In the genomic region with DNA sequence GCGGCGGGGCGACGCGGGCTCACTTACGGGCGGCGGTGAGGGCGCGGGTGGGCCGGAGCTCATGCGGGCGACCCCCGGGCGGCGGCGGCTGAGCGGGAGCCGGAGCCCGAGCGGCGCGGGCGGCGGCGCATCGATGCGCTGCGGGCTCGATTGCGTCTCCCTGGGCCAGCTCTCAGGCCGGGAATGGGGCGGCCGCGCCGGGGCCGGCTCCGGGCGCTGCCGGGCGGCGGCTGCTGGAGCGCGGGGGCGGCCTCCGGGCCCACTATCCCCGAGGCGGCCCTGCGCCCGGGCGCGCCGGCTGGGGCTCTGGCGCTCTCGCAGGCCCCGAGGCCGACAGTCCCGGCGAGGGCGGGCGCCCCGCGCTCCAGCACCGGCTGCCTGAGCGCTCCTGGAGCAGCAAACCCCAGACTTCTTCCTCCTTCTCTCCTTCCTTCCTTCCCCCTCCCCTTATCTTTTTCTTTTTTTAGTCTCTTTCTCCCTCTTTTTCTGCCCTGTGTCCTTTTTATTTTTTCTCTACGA, we compare ENCODE assay signal across 8 cellular contexts. TPM values are rescaled to one million over a fixed set of nuclear protein-coding genes. Genes with fewer than 3 reads are reported as not detected.
DNase-seq lines count a peak whose midpoint lies in the region; ATAC-seq, FAIRE-seq and TF ChIP-seq lines count a peak whose summit lies in the region.

No MANE protein-coding gene starts in this region.

- H3K36me3 ChIP-seq in BJ (ENCODE audit: control insufficient read depth, insufficient read depth, low read length) (no peaks in the 10 kb centered on the region; the same call in 1 of the 2 replicates), HUES6 (ENCODE audit: control insufficient read depth, insufficient read depth, low read length) (no peaks in the 10 kb centered on the region)

- peaks cover 57% of the 10 kb centered on the region for H3K27me3 Mint-ChIP-seq in activated naive CD4-positive, alpha-beta T cell treated with anti-CD3 and anti-CD28 coated beads for 36 hours (ENCODE audit: low read depth)
- peaks cover 66% of the 10 kb centered on the region for H3K27me3 Mint-ChIP-seq in nephron progenitor cell (ENCODE audit: low read depth, poor library complexity)

- H3K27me3 ChIP-seq in BJ (ENCODE audit: control insufficient read depth, insufficient read depth, low read length), result no peaks in the 10 kb centered on the region; the same call in 1 of the 2 replicates
- H3K27me3 ChIP-seq in HUES6 (ENCODE audit: control insufficient read depth, insufficient read depth, low read length), result peaks cover 79% of the 10 kb centered on the region

- POLR2A ChIA-PET in BJ (lab: Charles Lee), result no interaction called here

- H3K4me1 Mint-ChIP-seq in activated naive CD4-positive, alpha-beta T cell treated with anti-CD3 and anti-CD28 coated beads for 36 hours (ENCODE audit: low read depth), result peaks cover 39% of the 10 kb centered on the region
- H3K4me1 Mint-ChIP-seq in nephron progenitor cell, result peaks cover 55% of the 10 kb centered on the region

- peak overlapping the region; percentile 79 for H3K9ac ChIP-seq in HUES6 (ENCODE audit: low read length)

- no peaks in the 10 kb centered on the region for H3K9me3 Mint-ChIP-seq in activated naive CD4-positive, alpha-beta T cell treated with anti-CD3 and anti-CD28 coated beads for 36 hours
- H3K9me3 Mint-ChIP-seq in nephron progenitor cell, result no peaks in the 10 kb centered on the region

- CTCF ChIA-PET in BJ (lab: Yijun Ruan, JAX), result interaction anchor here (1.1 to 1.6 kb wide), 2 partner anchors 20 to 198 kb away, joined by 3 to 4 read pairs; no protein-coding TSS in a partner anchor
- CTCF ChIA-PET in activated naive CD4-positive, alpha-beta T cell treated with anti-CD3 and anti-CD28 coated beads for 36 hours (lab: Charles Lee), result no interaction called here

- no peak for ATAC-seq in HG02981 (IDR thresholded peaks at IDR 0.05; ENCODE audit: unreplicated experiment)
- ATAC-seq in HG03469 (IDR thresholded peaks at IDR 0.05; ENCODE audit: unreplicated experiment), result no peak

- FAIRE-seq in D721Med (lab: Jason Lieb, UNC), result no peak

- peaks cover 44% of the 10 kb centered on the region for H3K4me1 ChIP-seq in HUES6 (ENCODE audit: control insufficient read depth, insufficient read depth, low read length)

- H3K27ac Mint-ChIP-seq in activated naive CD4-positive, alpha-beta T cell treated with anti-CD3 and anti-CD28 coated beads for 36 hours, result no peak overlapping the region
- H3K27ac Mint-ChIP-seq in nephron progenitor cell, result no peak overlapping the region

- H3K4me3 ChIP-seq in BJ (ENCODE audit: low read depth, low read length), result peak overlapping the region; percentile 85
- H3K4me3 ChIP-seq in HUES6 (ENCODE audit: low read depth, low read length), result peak overlapping the region; percentile 69

- intact Hi-C loops in activated naive CD4-positive, alpha-beta T cell treated with anti-CD3 and anti-CD28 coated beads for 36 hours (cut with micrococcal nuclease), result loop anchor here (2.0 to 10.0 kb wide), 4 partner anchors 994 to 1823 kb away; a partner anchor contains a TSS

- DNase-seq in BJ (ENCODE audit: low read depth) (no peak), germinal center (ENCODE audit: low spot score) (peak; percentile 9), nephron progenitor cell (peak; percentile 76), D721Med (ENCODE audit: insufficient read length, low spot score) (no peak)
- no peak for DNase-seq in activated naive CD4-positive, alpha-beta T cell treated with anti-CD3 and anti-CD28 coated beads for 36 hours

- TF ChIP-seq CTCF in BJ (IDR thresholded peaks at IDR 0.05; ENCODE audit: insufficient read depth, low read depth, low read length) (no peak), nephron progenitor cell (IDR thresholded peaks at IDR 0.05) (no peak), D721Med (IDR thresholded peaks at IDR 0.05; ENCODE audit: insufficient read depth, missing control alignments) (no peak)

- H3K27ac ChIP-seq in HUES6 (ENCODE audit: low read depth, low read length), result no peak overlapping the region

- H3K9me3 ChIP-seq in HUES6 (ENCODE audit: control insufficient read depth, insufficient read depth, low read depth, low read length), result no peaks in the 10 kb centered on the region

- peak overlapping the region; percentile 85 for H3K4me3 Mint-ChIP-seq in activated naive CD4-positive, alpha-beta T cell treated with anti-CD3 and anti-CD28 coated beads for 36 hours
- H3K4me3 Mint-ChIP-seq in nephron progenitor cell, result peak overlapping the region; percentile 93

- H3K36me3 Mint-ChIP-seq in activated naive CD4-positive, alpha-beta T cell treated with anti-CD3 and anti-CD28 coated beads for 36 hours (ENCODE audit: low read depth), result peaks cover 2% of the 10 kb centered on the region
- H3K36me3 Mint-ChIP-seq in nephron progenitor cell (ENCODE audit: low read depth), result no peaks in the 10 kb centered on the region

RNA-seq across cellular contexts. Expression of a gene that starts 1.5 kb away (rescaled TPM):
- polyA plus RNA-seq in BJ (2011; rRNA removed), result 3.6 and 5.1 TPM in 2 replicates
- polyA minus RNA-seq in BJ (2011; rRNA and poly(A)+ RNA removed), result 8.0 and 11.7 TPM in 2 replicates
- 1 to 10 TPM; 1.6 to 2.0 TPM for total RNA-seq in activated naive CD4-positive, alpha-beta T cell treated with anti-CD3 and anti-CD28 coated beads for 36 hours

Comparison
In these comparisons a context has a peak if more than half of its experiments do, and no peak if none do; other contexts are left out.
1. DNase-seq: peak in germinal center (single experiment) and nephron progenitor cell (single experiment); none in BJ (single experiment), activated naive CD4-positive, alpha-beta T cell treated with anti-CD3 and anti-CD28 coated beads for 36 hours (single experiment) and D721Med (single experiment).